In the genomic region with DNA sequence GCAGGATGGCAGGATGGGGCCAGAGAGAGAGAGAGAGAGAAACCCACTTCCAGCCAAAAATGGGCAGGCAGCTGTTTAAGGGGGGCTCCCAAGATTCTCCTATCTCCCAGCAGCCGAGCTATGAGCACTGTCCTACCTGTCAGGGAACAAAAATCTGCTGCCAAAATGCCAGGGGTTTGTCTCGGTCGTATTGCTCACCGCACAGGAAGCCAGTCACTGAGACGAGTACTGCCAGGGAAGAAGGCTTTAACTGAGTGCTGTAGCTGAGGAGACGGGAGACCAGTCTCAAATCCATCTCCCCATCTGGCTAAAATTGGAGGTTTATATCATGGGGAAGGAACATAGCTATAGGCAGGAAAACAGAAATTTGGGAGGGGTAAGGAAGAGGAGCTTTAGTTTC, we compare ENCODE assay signal across 39 cellular contexts. TPM values are rescaled to one million over a fixed set of nuclear protein-coding genes. Genes with fewer than 3 reads are reported as not detected.
"Had no signal": no experiment of that assay in that cellular context is flagged by ENCODE, and none has a peak within 500 bp of the region (broad histone marks: within the 10 kb centered on the region; RNA-seq: fewer than 3 reads in every experiment).

No MANE protein-coding gene starts in this region.

- H3K27ac ChIP-seq: adrenal gland, body of pancreas, brain microvascular endothelial cell, breast epithelium, VCaP had no signal

- H3K9me3 ChIP-seq: adrenal gland, body of pancreas, breast epithelium had no signal

- H3K27me3 ChIP-seq: adrenal gland, body of pancreas, brain microvascular endothelial cell, breast epithelium had no signal

- DNase-seq: activated B cell treated with CpG ODN at 0.5 μM for 24 hours; activated CD4-positive, alpha-beta memory T cell treated with anti-CD3 and anti-CD28 coated beads for 36 hours; activated CD4-positive, alpha-beta T cell treated with anti-CD3 and anti-CD28 coated beads for 4 hours; activated CD4-positive, alpha-beta T cell treated with anti-CD3 and anti-CD28 coated beads, Interleukin-2, amount 10 ng/mL, durations not matched to agents 24 days and 14 days; activated CD4-positive, alpha-beta T cell treated with anti-CD3 and anti-CD28 coated beads, Interleukin-2, amount 50 U/mL, for 1 hour; activated CD4-positive, alpha-beta T cell treated with anti-CD3 and anti-CD28 coated beads, Interleukin-2, amount 50 U/mL, for 4 hours; activated CD4-positive, CD25-positive, alpha-beta regulatory T cell treated with anti-CD3 and anti-CD28 coated beads, Interleukin-2, amount 50 U/mL, for 72 hours; activated CD8-positive, alpha-beta memory T cell treated with anti-CD3 and anti-CD28 coated beads, Interleukin-2, amount 50 U/mL, for 4 hours; activated CD8-positive, alpha-beta T cell treated with anti-CD3 and anti-CD28 coated beads for 36 hours; activated effector memory CD4-positive, alpha-beta T cell treated with anti-CD3 and anti-CD28 coated beads, Interleukin-2, amount 50 U/mL, for 16 hours; activated gamma-delta T cell treated with Interleukin-2 at 50 U/mL for 16 hours; activated naive CD4-positive, alpha-beta T cell; activated naive CD4-positive, alpha-beta T cell treated with anti-CD3 and anti-CD28 coated beads for 36 hours; activated naive CD4-positive, alpha-beta T cell treated with anti-CD3 and anti-CD28 coated beads, Interleukin-2, amount 50 U/mL, for 16 hours; activated naive CD8-positive, alpha-beta T cell treated with anti-CD3 and anti-CD28 coated beads for 36 hours; activated T-cell treated with anti-CD3 and anti-CD28 coated beads for 4 hours; activated T-cell treated with anti-CD3 and anti-CD28 coated beads, Interleukin-2, amount 50 U/mL, for 1 hour; activated T-cell treated with anti-CD3 and anti-CD28 coated beads, Interleukin-2, amount 50 U/mL, for 4 hours; activated T-cell treated with anti-CD3 and anti-CD28 coated beads, Interleukin-2, amount 50 U/mL, for 72 hours; adrenal gland; amniotic stem cell; aorta; body of pancreas; brain microvascular endothelial cell; caudate nucleus; SW 1271; T-helper 1 cell; T-helper 2 cell; T-helper 9 cell had no signal

- H3K9me3 Mint-ChIP-seq: central memory CD8-positive, alpha-beta T cell had no signal

- ATAC-seq: activated CD8-positive, alpha-beta T cell treated with anti-CD3 and anti-CD28 coated beads for 36 hours; activated naive CD4-positive, alpha-beta T cell treated with anti-CD3 and anti-CD28 coated beads, Interleukin-2, amount 50 U/mL, for 72 hours; activated T-cell treated with anti-CD3 and anti-CD28 coated beads, Interleukin-2, amount 50 U/mL, for 4 hours; activated T-cell treated with anti-CD3 and anti-CD28 coated beads, Interleukin-2, amount 50 U/mL, for 72 hours; activated T-helper 17 cell treated with anti-CD3 and anti-CD28 coated beads, Interleukin-2, amount 50 U/mL, for 72 hours; body of pancreas had no signal

- H3K36me3 ChIP-seq: adrenal gland, brain microvascular endothelial cell, breast epithelium had no signal

- H3K27ac Mint-ChIP-seq: activated B cell treated with CpG ODN at 0.5 μM for 24 hours; activated CD4-positive, alpha-beta memory T cell treated with anti-CD3 and anti-CD28 coated beads for 36 hours; activated CD4-positive, alpha-beta T cell treated with anti-CD3 and anti-CD28 coated beads, Interleukin-2, amount 10 ng/mL, durations not matched to agents 24 days and 14 days; activated CD8-positive, alpha-beta T cell treated with anti-CD3 and anti-CD28 coated beads for 36 hours; activated naive CD4-positive, alpha-beta T cell treated with anti-CD3 and anti-CD28 coated beads for 36 hours; activated naive CD4-positive, alpha-beta T cell treated with anti-CD3 and anti-CD28 coated beads, Interleukin-2, amount 50 U/mL, for 72 hours; activated naive CD8-positive, alpha-beta T cell treated with anti-CD3 and anti-CD28 coated beads for 36 hours; activated T-cell treated with anti-CD3 and anti-CD28 coated beads, Interleukin-2, amount 50 U/mL, for 72 hours; activated T-helper 1 cell treated with anti-CD3 and anti-CD28 coated beads, Interleukin-12 subunit alpha, Interleukin-12 subunit beta, Interleukin-2, Interleukin-4 antibody, amounts not matched to agents 30 ng/mL and 10 ng/mL and 1 ng/mL, durations not matched to agents 14 hours and 24 hours and 36 hours; activated T-helper 17 cell treated with anti-CD3 and anti-CD28 coated beads, Interleukin-2, amount 50 U/mL, for 72 hours; T-helper 1 cell treated with Interleukin-12 subunit alpha and Interleukin-12 subunit beta and Interleukin-4 antibody, amounts not matched to agents 30 μg/mL and 1 μg/mL, for 36 hours; T-helper 2 cell treated with Interferon-gamma antibody and Interleukin-4, amounts not matched to agents 5 μg/mL and 100 μg/mL, for 36 hours had no signal

- H3K4me3 Mint-ChIP-seq: activated B cell treated with CpG ODN at 0.5 μM for 24 hours; activated CD4-positive, alpha-beta memory T cell treated with anti-CD3 and anti-CD28 coated beads for 36 hours; activated CD4-positive, alpha-beta T cell treated with anti-CD3 and anti-CD28 coated beads, Interleukin-2, amount 10 ng/mL, durations not matched to agents 24 days and 14 days; activated CD8-positive, alpha-beta T cell treated with anti-CD3 and anti-CD28 coated beads for 36 hours; activated naive CD4-positive, alpha-beta T cell treated with anti-CD3 and anti-CD28 coated beads for 36 hours; activated naive CD8-positive, alpha-beta T cell treated with anti-CD3 and anti-CD28 coated beads for 36 hours; activated T-cell treated with anti-CD3 and anti-CD28 coated beads, Interleukin-2, amount 50 U/mL, for 4 hours; activated T-cell treated with anti-CD3 and anti-CD28 coated beads, Interleukin-2, amount 50 U/mL, for 72 hours; activated T-helper 1 cell treated with anti-CD3 and anti-CD28 coated beads, Interleukin-12 subunit alpha, Interleukin-12 subunit beta, Interleukin-2, Interleukin-4 antibody, amounts not matched to agents 30 ng/mL and 10 ng/mL and 1 ng/mL, durations not matched to agents 14 hours and 24 hours and 36 hours; activated T-helper 17 cell treated with anti-CD3 and anti-CD28 coated beads, Interleukin-2, amount 50 U/mL, for 72 hours; central memory CD8-positive, alpha-beta T cell; T-helper 1 cell treated with Interleukin-12 subunit alpha and Interleukin-12 subunit beta and Interleukin-4 antibody, amounts not matched to agents 30 μg/mL and 1 μg/mL, for 36 hours; T-helper 2 cell treated with Interferon-gamma antibody and Interleukin-4, amounts not matched to agents 5 μg/mL and 100 μg/mL, for 36 hours had no signal

- H3K4me3 ChIP-seq: adrenal gland, body of pancreas, breast epithelium had no signal

- H3K4me1 Mint-ChIP-seq: activated B cell treated with CpG ODN at 0.5 μM for 24 hours; activated CD4-positive, alpha-beta T cell treated with anti-CD3 and anti-CD28 coated beads, Interleukin-2, amount 10 ng/mL, durations not matched to agents 24 days and 14 days; activated T-helper 17 cell treated with anti-CD3 and anti-CD28 coated beads, Interleukin-2, amount 50 U/mL, for 72 hours; central memory CD8-positive, alpha-beta T cell had no signal

- H3K4me1 ChIP-seq: adrenal gland, body of pancreas, breast epithelium had no signal

RNA-seq across cellular contexts. Expression of a gene that starts 22.3 kb away (rescaled TPM):
- total RNA-seq: activated B cell treated with CpG ODN at 0.5 μM for 24 hours; activated CD4-positive, alpha-beta memory T cell treated with anti-CD3 and anti-CD28 coated beads for 36 hours; activated CD4-positive, alpha-beta T cell treated with anti-CD3 and anti-CD28 coated beads, Interleukin-2, amount 10 ng/mL, durations not matched to agents 24 days and 14 days; activated CD8-positive, alpha-beta memory T cell treated with anti-CD3 and anti-CD28 coated beads for 36 hours; activated CD8-positive, alpha-beta T cell treated with anti-CD3 and anti-CD28 coated beads for 36 hours; activated naive CD4-positive, alpha-beta T cell treated with anti-CD3 and anti-CD28 coated beads for 36 hours; activated naive CD4-positive, alpha-beta T cell treated with anti-CD3 and anti-CD28 coated beads, Interleukin-2, amount 50 U/mL, for 72 hours; activated naive CD8-positive, alpha-beta T cell treated with anti-CD3 and anti-CD28 coated beads for 36 hours; activated T-cell treated with anti-CD3 and anti-CD28 coated beads, Interleukin-2, amount 50 U/mL, for 4 hours; activated T-cell treated with anti-CD3 and anti-CD28 coated beads, Interleukin-2, amount 50 U/mL, for 72 hours; activated T-helper 1 cell treated with anti-CD3 and anti-CD28 coated beads, Interleukin-12 subunit alpha, Interleukin-12 subunit beta, Interleukin-2, Interleukin-4 antibody, amounts not matched to agents 30 ng/mL and 10 ng/mL and 1 ng/mL, durations not matched to agents 14 hours and 24 hours and 36 hours; activated T-helper 17 cell treated with anti-CD3 and anti-CD28 coated beads, Interleukin-2, amount 50 U/mL, for 72 hours; aorta; astrocyte; breast epithelium had no signal
- polyA plus RNA-seq: adrenal gland, aorta had no signal
